ENCODE assay signal across 24 cellular contexts in genomic region chr9:137832830-137833590, GRCh38. TPM values are rescaled to one million over a fixed set of nuclear protein-coding genes. Genes with fewer than 3 reads are reported as not detected.
"Had no signal": no experiment of that assay in that cellular context is flagged by ENCODE, and none has a peak within 500 bp of the region (broad histone marks: within the 10 kb centered on the region; RNA-seq: fewer than 3 reads in every experiment).

No MANE protein-coding gene starts in this region.

- H3K4me2 ChIP-seq: neural progenitor cell had no signal

- H2AFZ ChIP-seq: neural progenitor cell had no signal

- H3K27me3 ChIP-seq: neural progenitor cell, pancreas, sigmoid colon, spleen, tibial nerve, upper lobe of left lung, vagina had no signal

- H3K4me1 ChIP-seq: left ventricle myocardium inferior, neural progenitor cell, pancreas, prostate gland, sigmoid colon, spleen, tibial nerve, upper lobe of left lung, vagina had no signal

- H3K9me3 ChIP-seq: left ventricle myocardium inferior, pancreas, prostate gland, sigmoid colon, tibial nerve, upper lobe of left lung, vagina had no signal

- H3K9me3 Mint-ChIP-seq: mesothelial cell of epicardium; naive B cell; natural killer cell; nephron progenitor cell; neural progenitor cell; stimulated activated effector memory CD8-positive, alpha-beta T cell treated with anti-CD3 and anti-CD28 coated beads, Interleukin-12 subunit alpha, Interleukin-12 subunit beta, amount 100 ng/mL, for 72 hours; stimulated activated naive CD8-positive, alpha-beta T cell treated with anti-CD3 and anti-CD28 coated beads, Interleukin-15, Interleukin-2, amounts not matched to agents 100 ng/mL and 50 ng/mL, for 24 hours had no signal

- H3K27ac ChIP-seq: left ventricle myocardium inferior, neural progenitor cell, pancreas, prostate gland, sigmoid colon, spleen, tibial nerve, upper lobe of left lung, vagina had no signal

- H3K4me3 ChIP-seq: left ventricle myocardium inferior, lung, neural progenitor cell, pancreas, prostate gland, sigmoid colon, spleen, tibial nerve, upper lobe of left lung, vagina had no signal

- H3K4me1 Mint-ChIP-seq: mesothelial cell of epicardium; nephron progenitor cell; neural progenitor cell; stimulated activated effector memory CD8-positive, alpha-beta T cell treated with anti-CD3 and anti-CD28 coated beads, Interleukin-12 subunit alpha, Interleukin-12 subunit beta, amount 100 ng/mL, for 72 hours had no signal

- H3K27me3 Mint-ChIP-seq: naive B cell; stimulated activated naive CD8-positive, alpha-beta T cell treated with anti-CD3 and anti-CD28 coated beads, Interleukin-15, Interleukin-2, amounts not matched to agents 100 ng/mL and 50 ng/mL, for 24 hours had no signal

- DNase-seq: islet precursor cell; left ventricle myocardium inferior; mesendoderm; naive B cell; natural killer cell; nephron progenitor cell; retina; sigmoid colon; small intestine; spleen; stimulated activated CD4-positive, alpha-beta T cell treated with anti-CD3 and anti-CD28 coated beads, Interleukin-4, amount 100 ng/mL, for 24 hours; stimulated activated naive CD4-positive, alpha-beta T cell had no signal

- H3K9ac ChIP-seq: neural progenitor cell had no signal

- H3K36me3 Mint-ChIP-seq: naive B cell, natural killer cell had no signal

- H3K27ac Mint-ChIP-seq: mesothelial cell of epicardium; natural killer cell; nephron progenitor cell; neural progenitor cell; stimulated activated effector memory CD8-positive, alpha-beta T cell treated with anti-CD3 and anti-CD28 coated beads, Interleukin-12 subunit alpha, Interleukin-12 subunit beta, amount 100 ng/mL, for 72 hours; stimulated activated naive CD8-positive, alpha-beta T cell treated with anti-CD3 and anti-CD28 coated beads, Interleukin-15, Interleukin-2, amounts not matched to agents 100 ng/mL and 50 ng/mL, for 24 hours had no signal

- H3K36me3 ChIP-seq: neural progenitor cell had no signal

- H3K4me3 Mint-ChIP-seq: mesothelial cell of epicardium; naive B cell; natural killer cell; nephron progenitor cell; neural progenitor cell; stimulated activated effector memory CD8-positive, alpha-beta T cell treated with anti-CD3 and anti-CD28 coated beads, Interleukin-12 subunit alpha, Interleukin-12 subunit beta, amount 100 ng/mL, for 72 hours; stimulated activated naive CD8-positive, alpha-beta T cell treated with anti-CD3 and anti-CD28 coated beads, Interleukin-15, Interleukin-2, amounts not matched to agents 100 ng/mL and 50 ng/mL, for 24 hours had no signal

- ATAC-seq: natural killer cell; pancreas; stimulated activated effector memory CD8-positive, alpha-beta T cell treated with anti-CD3 and anti-CD28 coated beads, Interleukin-12 subunit alpha, Interleukin-12 subunit beta, amount 100 ng/mL, for 72 hours had no signal

RNA-seq across cellular contexts. Expression of gene CACNA1B, which starts 44.6 kb away (rescaled TPM):
- total RNA-seq: lower leg skin, omental fat pad had no signal
